In genomic region chr22:19868333-19868732, GRCh38 we compare ENCODE assay signal across 1 cellular context.
A peak's percentile ranks its signal among the peaks of the same experiment; 100 is the strongest.
TF ChIP-seq lines count a peak whose summit lies in the region.

No MANE protein-coding gene starts in this region.

TF ChIP-seq in WTC11, 78 proteins besides CTCF, POLR2A, EP300 and RAD21:
- TF ChIP-seq ZNF425 (CRISPR knock-in tag; conservative IDR thresholded peaks at IDR 0.05) (no peak), ELF4 (CRISPR knock-in tag; IDR thresholded peaks at IDR 0.05; ENCODE audit: low read depth) (no peak), ZNF423 (CRISPR knock-in tag; IDR thresholded peaks at IDR 0.05) (0 out of 2 replicates have a peak, but pooled peaks have one; percentile 14), ZNF121 (CRISPR knock-in tag; IDR thresholded peaks at IDR 0.05) (peak; percentile 91)
- TF ChIP-seq, protein P1, sequence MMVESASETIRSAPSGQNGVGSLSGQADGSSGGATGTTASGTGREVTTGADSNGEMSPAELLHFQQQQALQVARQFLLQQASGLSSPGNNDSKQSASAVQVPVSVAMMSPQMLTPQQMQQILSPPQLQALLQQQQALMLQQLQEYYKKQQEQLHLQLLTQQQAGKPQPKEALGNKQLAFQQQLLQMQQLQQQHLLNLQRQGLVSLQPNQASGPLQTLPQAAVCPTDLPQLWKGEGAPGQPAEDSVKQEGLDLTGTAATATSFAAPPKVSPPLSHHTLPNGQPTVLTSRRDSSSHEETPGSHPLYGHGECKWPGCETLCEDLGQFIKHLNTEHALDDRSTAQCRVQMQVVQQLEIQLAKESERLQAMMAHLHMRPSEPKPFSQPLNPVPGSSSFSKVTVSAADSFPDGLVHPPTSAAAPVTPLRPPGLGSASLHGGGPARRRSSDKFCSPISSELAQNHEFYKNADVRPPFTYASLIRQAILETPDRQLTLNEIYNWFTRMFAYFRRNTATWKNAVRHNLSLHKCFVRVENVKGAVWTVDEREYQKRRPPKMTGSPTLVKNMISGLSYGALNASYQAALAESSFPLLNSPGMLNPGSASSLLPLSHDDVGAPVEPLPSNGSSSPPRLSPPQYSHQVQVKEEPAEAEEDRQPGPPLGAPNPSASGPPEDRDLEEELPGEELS (CRISPR knock-in tag; IDR thresholded peaks at IDR 0.05): no peak
